In genomic region chr17:2023692-2024571, GRCh38 we compare ENCODE assay signal across 1 cellular context.
TF ChIP-seq lines count a peak whose summit lies in the region.

No MANE protein-coding gene starts in this region.

TF ChIP-seq in H1, 55 proteins besides CTCF, POLR2A, EP300 and RAD21:
- TF ChIP-seq ZNF274 (IDR thresholded peaks at IDR 0.05; ENCODE audit: borderline replicate concordance, extremely low read depth, low read length) (no peak), CEBPB (IDR thresholded peaks at IDR 0.05; ENCODE audit: low read depth, low read length) (peak; percentile 65), MAX (IDR thresholded peaks at IDR 0.05) (peak; percentile 34; the same call in 1 of the 2 replicates), HDAC2 (IDR thresholded peaks at IDR 0.05; ENCODE audit: borderline replicate concordance in 1 of 2, low read depth in 2 of 2, low read length in 2 of 2) (peak in 1 of 2 experiments; percentile 53; a peak in 1 of 4 replicates), SP2 (IDR thresholded peaks at IDR 0.05; ENCODE audit: low read length) (no peak), PHF8 (conservative IDR thresholded peaks at IDR 0.05; ENCODE audit: low read depth, low read length) (no peak), TAF7 (optimal IDR thresholded peaks at IDR 0.05; ENCODE audit: borderline replicate concordance, low read depth, low read length) (no peak), YY1 (IDR thresholded peaks at IDR 0.05; ENCODE audit: low read depth, low read length) (no peak), SP4 (IDR thresholded peaks at IDR 0.05; ENCODE audit: low read length) (no peak), EZH2 (IDR thresholded peaks at IDR 0.05; ENCODE audit: low read depth, low read length, severe bottlenecking) (no peak), RFX5 (IDR thresholded peaks at IDR 0.05; ENCODE audit: borderline replicate concordance, low read depth, low read length) (peak; percentile 51; the same call in 1 of the 2 replicates), KDM5A (IDR thresholded peaks at IDR 0.05; ENCODE audit: low read length) (no peak), KDM4A (IDR thresholded peaks at IDR 0.05; ENCODE audit: low read depth, low read length, severe bottlenecking) (peak; percentile 3), POU5F1 (IDR thresholded peaks at IDR 0.05; ENCODE audit: low read depth, low read length) (no peak), CREB1 (IDR thresholded peaks at IDR 0.05) (peak; percentile 70), RBBP5 (IDR thresholded peaks at IDR 0.05; ENCODE audit: borderline replicate concordance, low read depth, low read length) (no peak), RXRA (IDR thresholded peaks at IDR 0.05; ENCODE audit: insufficient read depth, low read depth, low read length) (no peak), E2F6 (IDR thresholded peaks at IDR 0.05) (peak; percentile 43; the same call in 1 of the 2 replicates), ATF2 (IDR thresholded peaks at IDR 0.05; ENCODE audit: low read length) (no peak), CTBP2 (IDR thresholded peaks at IDR 0.05; ENCODE audit: borderline replicate concordance, insufficient read depth, insufficient read length, low read length) (no peak), EGR1 (IDR thresholded peaks at IDR 0.05; ENCODE audit: borderline replicate concordance, low read depth, low read length) (no peak), CHD1 (IDR thresholded peaks at IDR 0.05; ENCODE audit: low read depth, low read length) (no peak)
